1 cellular context compared by ENCODE assay signal in genomic region chr7:12595148-12595547, GRCh38.
TF ChIP-seq lines count a peak whose summit lies in the region.

No MANE protein-coding gene starts in this region.

TF ChIP-seq in WTC11, 78 proteins besides CTCF, POLR2A, EP300 and RAD21 (continued from another document):
- no peak for TF ChIP-seq E2F5 (CRISPR knock-in tag; IDR thresholded peaks at IDR 0.05)
- TF ChIP-seq ZNF281 (CRISPR knock-in tag; IDR thresholded peaks at IDR 0.05) = no peak
- no peak for TF ChIP-seq MXD4 (CRISPR knock-in tag; IDR thresholded peaks at IDR 0.05; ENCODE audit: borderline replicate concordance)
- no peak for TF ChIP-seq SOX15 (CRISPR knock-in tag; IDR thresholded peaks at IDR 0.05)
- no peak for TF ChIP-seq PRDM15 (CRISPR knock-in tag; IDR thresholded peaks at IDR 0.05)
- no peak for TF ChIP-seq RELA (CRISPR knock-in tag; IDR thresholded peaks at IDR 0.05; ENCODE audit: borderline replicate concordance)
- no peak for TF ChIP-seq NR2C2 (CRISPR knock-in tag; IDR thresholded peaks at IDR 0.05)
- TF ChIP-seq CDX4 (CRISPR knock-in tag; IDR thresholded peaks at IDR 0.05; ENCODE audit: borderline replicate concordance) = no peak
